ENCODE assay signal across 9 cellular contexts in genomic region chr15:84816694-84817460, GRCh38. TPM values are rescaled to one million over a fixed set of nuclear protein-coding genes. Genes with fewer than 3 reads are reported as not detected.
DNase-seq lines count a peak whose midpoint lies in the region; ATAC-seq lines count a peak whose summit lies in the region.
"Had no signal": no experiment of that assay in that cellular context is flagged by ENCODE, and none has a peak within 500 bp of the region (broad histone marks: within the 10 kb centered on the region; RNA-seq: fewer than 3 reads in every experiment).

TSS of gene ALPK3 (plus strand) at chr15:84817356. CDS start at chr15:84817453, 97 bp downstream.

- H3K36me3 ChIP-seq in neuronal stem cell (replicated peaks in 1 of 2; ENCODE audit: control insufficient read depth in 2 of 2, insufficient read depth in 2 of 2, low read length in 2 of 2): no peaks in the 10 kb centered on the region

- H3K4me1 Mint-ChIP-seq in T-helper 17 cell: peaks cover 14% of the 10 kb centered on the region

- peak within 1 kb of the TSS; percentile 35 for H3K4me2 ChIP-seq in neuronal stem cell (ENCODE audit: insufficient read depth, low read length, poor library complexity, severe bottlenecking)

- no peak within 1 kb of the TSS for H2AK5ac ChIP-seq in neuronal stem cell (ENCODE audit: low read depth, low read length)

- H3K14ac ChIP-seq in neuronal stem cell (ENCODE audit: low read length): no peak within 1 kb of the TSS

- H2BK15ac ChIP-seq in neuronal stem cell (ENCODE audit: low read length): peak within 1 kb of the TSS; percentile 1

- no peak within 1 kb of the TSS for H2BK12ac ChIP-seq in neuronal stem cell (ENCODE audit: low read length)

- intact Hi-C loops in cardiac septum (cut with DNase I): loop anchor here (2.0 to 5.0 kb wide), 3 partner anchors 68 to 215 kb away; partner anchors contain the start of genes NMB, ZNF592 and ZSCAN2

- H3K23ac ChIP-seq in neuronal stem cell (ENCODE audit: low read depth, low read length, poor library complexity): no peak within 1 kb of the TSS

- no peaks in the 10 kb centered on the region for H3K27me3 ChIP-seq in neuronal stem cell (ENCODE audit: control insufficient read depth in 3 of 3, insufficient read depth in 3 of 3, low read depth in 1 of 3, low read length in 3 of 3)

- H3K4me3 ChIP-seq in neuronal stem cell (ENCODE audit: low read length in 2 of 2): peak within 1 kb of the TSS in 1 of 2 donors; percentile 42

- H3K4me3 Mint-ChIP-seq in T-helper 17 cell: peak within 1 kb of the TSS; percentile 22

- H4K8ac ChIP-seq in neuronal stem cell (ENCODE audit: low read depth, low read length): peak within 1 kb of the TSS; percentile 96

- DNase-seq in AG20443 (ENCODE audit: low spot score) (peak; percentile 58), T-helper 17 cell (no peak), cardiac septum (ENCODE audit: low spot score) (peak; percentile 90), neuronal stem cell (ENCODE audit: low spot score) (peak; percentile 33), mucosa of gallbladder (ENCODE audit: low spot score) (no peak), NCI-H2227 (lab: John Stamatoyannopoulos, UW; ENCODE audit: unreplicated experiment) (no peak)
- DNase-seq: activated CD4-positive, alpha-beta T cell treated with anti-CD3 and anti-CD28 coated beads for 48 hours had no signal

- no peak within 1 kb of the TSS for H2BK120ac ChIP-seq in neuronal stem cell (ENCODE audit: low read depth, low read length)

- no peaks in the 10 kb centered on the region for H3K36me3 Mint-ChIP-seq in T-helper 17 cell (ENCODE audit: low read depth)

- ATAC-seq in T-helper 17 cell (no peak), GM21515 (IDR thresholded peaks at IDR 0.05; ENCODE audit: unreplicated experiment) (no peak), HG03108 (IDR thresholded peaks at IDR 0.05; ENCODE audit: unreplicated experiment) (no peak)

- peaks cover 21% of the 10 kb centered on the region for H3K27me3 Mint-ChIP-seq in T-helper 17 cell

- no peaks in the 10 kb centered on the region for H3K79me1 ChIP-seq in neuronal stem cell (ENCODE audit: low read depth, low read length)

- H3K18ac ChIP-seq in neuronal stem cell (ENCODE audit: low read length): peak within 1 kb of the TSS; percentile 89

- H3K9me3 ChIP-seq in T-helper 17 cell (ENCODE audit: control insufficient read depth, low read length, poor library complexity, severe bottlenecking) (no peaks in the 10 kb centered on the region), neuronal stem cell (replicated peaks in 1 of 2; ENCODE audit: control insufficient read depth in 2 of 2, insufficient read depth in 1 of 2, low read depth in 1 of 2, low read length in 2 of 2) (no peaks in the 10 kb centered on the region)

- H3K27ac ChIP-seq in neuronal stem cell (replicated peaks; ENCODE audit: low read length): peak within 1 kb of the TSS; percentile 4

- WGBS in neuronal stem cell (ENCODE audit: extremely low coverage in 2 of 2, insufficient read length in 2 of 2, insufficient replicate concordance in 1 of 2), 2 donors: no CpG with 5 or more reads among the region's 61 CpGs

- H2AFZ ChIP-seq in neuronal stem cell (ENCODE audit: low read length): peak within 1 kb of the TSS; percentile 51

- peak within 1 kb of the TSS; percentile 85 for H3K9ac ChIP-seq in neuronal stem cell (ENCODE audit: low read depth, low read length, poor library complexity)

- peaks cover 21% of the 10 kb centered on the region in 2 donors for H3K4me1 ChIP-seq in neuronal stem cell (ENCODE audit: control insufficient read depth in 2 of 2, insufficient read depth in 1 of 2, low read depth in 1 of 2, low read length in 2 of 2)

- H4K91ac ChIP-seq in neuronal stem cell (ENCODE audit: low read depth, low read length, poor library complexity): no peak within 1 kb of the TSS

- H2BK5ac ChIP-seq in neuronal stem cell (ENCODE audit: low read length): peak within 1 kb of the TSS; percentile 8

- H3K27ac Mint-ChIP-seq in T-helper 17 cell: no peak within 1 kb of the TSS

- H3K4ac ChIP-seq in neuronal stem cell (ENCODE audit: low read length): no peak within 1 kb of the TSS

RNA-seq across cellular contexts. Expression of gene ALPK3, which starts in this region (rescaled TPM):
- total RNA-seq in T-helper 17 cell (under 1 TPM; 0.15 to 0.78 TPM), cardiac septum (190 TPM), mucosa of gallbladder (7.6 TPM)
- polyA plus RNA-seq in neuronal stem cell (2013, experiment 1 of 2): 3.8 TPM
- polyA plus RNA-seq in neuronal stem cell (2013, experiment 2 of 2): 3.7 TPM

Comparison
In these comparisons a context has a peak if more than half of its experiments do, and no peak if none do; other contexts are left out.
1. RNA of gene ALPK3 (total RNA-seq): 190 TPM in cardiac septum (single experiment); 7.6 TPM in mucosa of gallbladder (single experiment) and 0.15 to 0.78 TPM in T-helper 17 cell; every median in the first group is over 10 times any median in the second.
2. DNase-seq: peak in AG20443 (single experiment), cardiac septum (single experiment) and neuronal stem cell (single experiment); none in T-helper 17 cell (0 of 3), mucosa of gallbladder (single experiment) and NCI-H2227 (single experiment).